15 cellular contexts compared by ENCODE assay signal in the genomic region with DNA sequence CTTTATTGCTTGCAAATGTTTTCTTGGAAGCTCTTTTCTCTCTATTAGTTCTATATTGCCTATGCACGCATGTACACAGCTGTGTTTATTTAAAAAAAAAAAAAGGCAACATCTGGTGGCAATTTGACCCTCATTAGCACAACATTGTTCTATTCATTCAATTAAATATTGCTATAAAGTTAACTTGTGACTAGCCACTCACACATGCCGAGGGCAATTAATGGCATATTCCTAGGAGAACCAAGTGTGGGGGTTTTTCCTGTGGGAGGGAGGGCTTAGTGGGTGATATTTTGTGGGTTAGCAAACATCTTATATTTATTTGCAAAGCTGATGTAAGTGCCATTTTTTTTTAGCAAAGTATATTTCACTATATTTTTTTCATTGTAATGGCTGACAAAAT.
A peak's percentile ranks its signal among the peaks of the same experiment; 100 is the strongest.
DNase-seq lines count a peak whose midpoint lies in the region; ATAC-seq lines count a peak whose summit lies in the region.
"Had no signal": no experiment of that assay in that cellular context is flagged by ENCODE, and none has a peak within 500 bp of the region (broad histone marks: within the 10 kb centered on the region; RNA-seq: fewer than 3 reads in every experiment).

No MANE protein-coding gene starts in this region.

- H3K9me3 Mint-ChIP-seq in stimulated activated memory B cell treated with anti-CD40 and anti-IgM and Interleukin-4, amounts not matched to agents 10 μg/mL and 1 μg/mL and 100 μg/mL, for 72 hours = no peaks in the 10 kb centered on the region
- H3K9me3 Mint-ChIP-seq: CD8-positive, alpha-beta T cell; H9 had no signal

- ATAC-seq in stimulated activated memory B cell treated with anti-CD40 and anti-IgM and Interleukin-4, amounts not matched to agents 10 μg/mL and 1 μg/mL and 100 μg/mL, for 72 hours = no peak
- ATAC-seq: CD8-positive, alpha-beta T cell; GM12878 had no signal

- H3K36me3 Mint-ChIP-seq in stimulated activated memory B cell treated with anti-CD40 and anti-IgM and Interleukin-4, amounts not matched to agents 10 μg/mL and 1 μg/mL and 100 μg/mL, for 72 hours = peaks cover 32% of the 10 kb centered on the region
- H3K36me3 Mint-ChIP-seq: CD14-positive monocyte had no signal

- H3K4me3 Mint-ChIP-seq in stimulated activated memory B cell treated with anti-CD40 and anti-IgM and Interleukin-4, amounts not matched to agents 10 μg/mL and 1 μg/mL and 100 μg/mL, for 72 hours = no peak overlapping the region
- H3K4me3 Mint-ChIP-seq: CD14-positive monocyte; CD8-positive, alpha-beta T cell; H9 had no signal

- H3K4me1 Mint-ChIP-seq in stimulated activated memory B cell treated with anti-CD40 and anti-IgM and Interleukin-4, amounts not matched to agents 10 μg/mL and 1 μg/mL and 100 μg/mL, for 72 hours = no peaks in the 10 kb centered on the region
- H3K4me1 Mint-ChIP-seq: CD14-positive monocyte, H9 had no signal

- H3K27me3 Mint-ChIP-seq in stimulated activated memory B cell treated with anti-CD40 and anti-IgM and Interleukin-4, amounts not matched to agents 10 μg/mL and 1 μg/mL and 100 μg/mL, for 72 hours = no peaks in the 10 kb centered on the region

- peak; percentile 21 for DNase-seq in NCI-H748 (lab: John Stamatoyannopoulos, UW; ENCODE audit: unreplicated experiment)
- DNase-seq in NCI-H748 treated with DMSO at 0.1 percent for 48 hours (lab: John Stamatoyannopoulos, UW) = no peak
- peak; percentile 16 for DNase-seq in EH (ENCODE audit: low read depth)
- peak; percentile 74 for DNase-seq in NCI-H69 (lab: John Stamatoyannopoulos, UW)
- peak; percentile 45 for DNase-seq in fibroblast of gingiva (ENCODE audit: low read depth)
- no peak for DNase-seq in NCI-H187 (lab: John Stamatoyannopoulos, UW)
- DNase-seq in activated CD4-positive, CD25-positive, alpha-beta regulatory T cell (lab: John Stamatoyannopoulos, UW) = no peak
- DNase-seq: CD8-positive, alpha-beta T cell; COR-L47; DMS53; GOT3; H9 had no signal

- no peak overlapping the region for H3K27ac Mint-ChIP-seq in stimulated activated memory B cell treated with anti-CD40 and anti-IgM and Interleukin-4, amounts not matched to agents 10 μg/mL and 1 μg/mL and 100 μg/mL, for 72 hours
- H3K27ac Mint-ChIP-seq: CD14-positive monocyte; CD8-positive, alpha-beta T cell; H9 had no signal

Comparison
In these comparisons a context has a peak if more than half of its experiments do, and no peak if none do; other contexts are left out.
1. DNase-seq: peak in NCI-H748 (single experiment), EH (single experiment), NCI-H69 (single experiment) and fibroblast of gingiva (single experiment); none in NCI-H748 treated with DMSO at 0.1 percent for 48 hours (single experiment), NCI-H187 (0 of 2) and activated CD4-positive, CD25-positive, alpha-beta regulatory T cell (0 of 4).